21 cellular contexts compared by ENCODE assay signal in genomic region chr9:123391946-123392345, GRCh38. TPM values are rescaled to one million over a fixed set of nuclear protein-coding genes. Genes with fewer than 3 reads are reported as not detected.
"Had no signal": no experiment of that assay in that cellular context is flagged by ENCODE, and none has a peak within 500 bp of the region (broad histone marks: within the 10 kb centered on the region; RNA-seq: fewer than 3 reads in every experiment).

No MANE protein-coding gene starts in this region.

- H3K4me3 ChIP-seq: SJSA1 had no signal

- H3K4me2 ChIP-seq: SK-N-SH had no signal

- H3K36me3 ChIP-seq: SJSA1 had no signal

- H3K27ac Mint-ChIP-seq: T-cell had no signal

- H3K27me3 Mint-ChIP-seq: T-cell had no signal

- H3K4me3 Mint-ChIP-seq: T-cell had no signal

- DNase-seq: IMR-90, Karpas-422, KG1, MM.1S, NCI-H1092 treated with DMSO at 0.1 percent for 48 hours, NCI-H1436, NCI-H187, NCI-H2029, NCI-H2171 treated with DMSO at 0.1 percent for 48 hours, NCI-H345, NCI-H446 treated with DMSO at 0.1 percent for 48 hours, NCI-H510A treated with DMSO at 0.1 percent for 48 hours, NCI-H526 treated with DMSO at 0.1 percent for 48 hours, Right ventricle myocardium superior, RPMI8226, SIG-M5, SK-N-SH, SW 1271, T-cell had no signal

- H3K27me3 ChIP-seq: SJSA1 had no signal

- H3K9me3 ChIP-seq: SJSA1, SK-N-SH had no signal

- H3K4me1 ChIP-seq: SJSA1 had no signal

- H3K4me1 Mint-ChIP-seq: T-cell had no signal

- H3K9ac ChIP-seq: SK-N-SH had no signal

- H3K27ac ChIP-seq: SJSA1 had no signal

RNA-seq across cellular contexts. Expression of gene CRB2, which starts 35.9 kb away (rescaled TPM):
- total RNA-seq: HT1080, IMR-90, Right ventricle myocardium superior, SJSA1 had no signal
- polyA plus RNA-seq: IMR-90, SK-N-SH had no signal
